ENCODE assay signal across 1 cellular context in the genomic region with DNA sequence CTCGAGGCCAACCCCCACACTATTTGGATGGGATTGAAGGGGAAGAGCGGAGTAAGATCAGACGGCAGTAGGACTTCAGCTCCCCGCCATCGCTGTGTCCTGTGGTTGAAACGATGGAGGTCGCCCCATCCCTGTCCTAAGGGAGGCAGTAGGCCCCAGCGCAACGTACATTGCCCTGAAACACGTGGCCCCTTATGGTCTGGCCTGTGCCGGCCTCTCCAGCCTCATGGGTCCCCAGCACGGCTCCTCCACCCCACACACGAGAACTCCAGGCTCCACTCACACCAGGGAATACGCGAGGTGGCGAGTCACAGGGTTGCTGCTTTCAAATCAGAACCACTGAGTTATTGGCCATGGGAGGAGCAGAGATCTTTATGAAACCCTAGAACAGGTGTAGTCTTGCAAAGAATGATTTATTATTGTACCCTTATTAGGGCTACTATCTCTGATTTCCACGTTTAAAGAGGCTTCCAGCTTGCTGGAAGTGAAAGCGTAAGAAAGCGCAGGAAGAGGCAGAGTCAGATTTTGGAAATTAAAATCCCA.
A peak's percentile ranks its signal among the peaks of the same experiment; 100 is the strongest.
TF ChIP-seq lines count a peak whose summit lies in the region.

No MANE protein-coding gene starts in this region.

TF ChIP-seq in HepG2, 621 proteins besides CTCF, POLR2A, EP300 and RAD21 (continued from another document and continues in another):
- TF ChIP-seq, protein P1, sequence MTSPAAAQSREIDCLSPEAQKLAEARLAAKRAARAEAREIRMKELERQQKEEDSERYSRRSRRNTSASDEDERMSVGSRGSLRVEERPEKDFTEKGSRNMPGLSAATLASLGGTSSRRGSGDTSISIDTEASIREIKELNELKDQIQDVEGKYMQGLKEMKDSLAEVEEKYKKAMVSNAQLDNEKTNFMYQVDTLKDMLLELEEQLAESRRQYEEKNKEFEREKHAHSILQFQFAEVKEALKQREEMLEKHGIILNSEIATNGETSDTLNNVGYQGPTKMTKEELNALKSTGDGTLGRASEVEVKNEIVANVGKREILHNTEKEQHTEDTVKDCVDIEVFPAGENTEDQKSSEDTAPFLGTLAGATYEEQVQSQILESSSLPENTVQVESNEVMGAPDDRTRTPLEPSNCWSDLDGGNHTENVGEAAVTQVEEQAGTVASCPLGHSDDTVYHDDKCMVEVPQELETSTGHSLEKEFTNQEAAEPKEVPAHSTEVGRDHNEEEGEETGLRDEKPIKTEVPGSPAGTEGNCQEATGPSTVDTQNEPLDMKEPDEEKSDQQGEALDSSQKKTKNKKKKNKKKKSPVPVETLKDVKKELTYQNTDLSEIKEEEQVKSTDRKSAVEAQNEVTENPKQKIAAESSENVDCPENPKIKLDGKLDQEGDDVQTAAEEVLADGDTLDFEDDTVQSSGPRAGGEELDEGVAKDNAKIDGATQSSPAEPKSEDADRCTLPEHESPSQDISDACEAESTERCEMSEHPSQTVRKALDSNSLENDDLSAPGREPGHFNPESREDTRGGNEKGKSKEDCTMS (CRISPR knock-in tag; conservative IDR thresholded peaks at IDR 0.05): no peak
- TF ChIP-seq ZNF350 (CRISPR knock-in tag; IDR thresholded peaks at IDR 0.05; ENCODE audit: borderline replicate concordance, low read depth) (peak; percentile 63; the same call in 1 of the 2 replicates), SP1 (IDR thresholded peaks at IDR 0.05) (no peak), SP1 (CRISPR knock-in tag; IDR thresholded peaks at IDR 0.05) (no peak), PAX8 (CRISPR knock-in tag; IDR thresholded peaks at IDR 0.05; ENCODE audit: borderline replicate concordance) (0 out of 2 replicates have a peak, but pooled peaks have one; percentile 11), SRY (CRISPR knock-in tag; IDR thresholded peaks at IDR 0.05) (no peak), ZNF33B (CRISPR knock-in tag; IDR thresholded peaks at IDR 0.05) (peak; percentile 80; the same call in 1 of the 2 replicates), RBFOX2 (IDR thresholded peaks at IDR 0.05; ENCODE audit: low read depth, low read length) (no peak), HMG20A (CRISPR knock-in tag; IDR thresholded peaks at IDR 0.05; ENCODE audit: borderline replicate concordance) (no peak), NCOR1 (IDR thresholded peaks at IDR 0.05; ENCODE audit: borderline replicate concordance, low read length) (no peak), MTF1 (CRISPR knock-in tag; IDR thresholded peaks at IDR 0.05) (no peak), ZFAT (CRISPR knock-in tag; conservative IDR thresholded peaks at IDR 0.05) (0 out of 2 replicates have a peak, but pooled peaks have one; percentile 64), NR2C2 (CRISPR knock-in tag; IDR thresholded peaks at IDR 0.05; ENCODE audit: borderline replicate concordance) (no peak; the same call in 1 of the 2 replicates), IKZF1 (IDR thresholded peaks at IDR 0.05) (no peak), MXD4 (CRISPR knock-in tag; IDR thresholded peaks at IDR 0.05) (peak; percentile 70; the same call in 1 of the 2 replicates), MIER2 (CRISPR knock-in tag; IDR thresholded peaks at IDR 0.05) (0 out of 2 replicates have a peak, but pooled peaks have one; percentile 49), BORCS8-MEF2B (CRISPR knock-in tag; IDR thresholded peaks at IDR 0.05) (peak; percentile 84), SRSF1 (optimal IDR thresholded peaks at IDR 0.05; ENCODE audit: low read depth, low read length) (no peak), FOXP1 (IDR thresholded peaks at IDR 0.05) (no peak), FOXP1 (CRISPR knock-in tag; IDR thresholded peaks at IDR 0.05) (no peak), ARID2 (CRISPR knock-in tag; IDR thresholded peaks at IDR 0.05; ENCODE audit: borderline replicate concordance) (peak; percentile 16; the same call in 1 of the 2 replicates), ZFY (CRISPR knock-in tag; IDR thresholded peaks at IDR 0.05) (peak; percentile 92), ZNF333 (CRISPR knock-in tag; IDR thresholded peaks at IDR 0.05; ENCODE audit: borderline replicate concordance) (no peak), ZNF891 (CRISPR knock-in tag; IDR thresholded peaks at IDR 0.05) (peak; percentile 92; the same call in 1 of the 2 replicates), SPEN (CRISPR knock-in tag; IDR thresholded peaks at IDR 0.05; ENCODE audit: low read depth) (peak; percentile 74), KDM5A (IDR thresholded peaks at IDR 0.05; ENCODE audit: borderline replicate concordance, low read length) (no peak), ZNF564 (CRISPR knock-in tag; IDR thresholded peaks at IDR 0.05) (peak; percentile 56; the same call in 1 of the 2 replicates), GLI4 (CRISPR knock-in tag; IDR thresholded peaks at IDR 0.05; ENCODE audit: borderline replicate concordance) (no peak)
- TF ChIP-seq, protein P2, sequence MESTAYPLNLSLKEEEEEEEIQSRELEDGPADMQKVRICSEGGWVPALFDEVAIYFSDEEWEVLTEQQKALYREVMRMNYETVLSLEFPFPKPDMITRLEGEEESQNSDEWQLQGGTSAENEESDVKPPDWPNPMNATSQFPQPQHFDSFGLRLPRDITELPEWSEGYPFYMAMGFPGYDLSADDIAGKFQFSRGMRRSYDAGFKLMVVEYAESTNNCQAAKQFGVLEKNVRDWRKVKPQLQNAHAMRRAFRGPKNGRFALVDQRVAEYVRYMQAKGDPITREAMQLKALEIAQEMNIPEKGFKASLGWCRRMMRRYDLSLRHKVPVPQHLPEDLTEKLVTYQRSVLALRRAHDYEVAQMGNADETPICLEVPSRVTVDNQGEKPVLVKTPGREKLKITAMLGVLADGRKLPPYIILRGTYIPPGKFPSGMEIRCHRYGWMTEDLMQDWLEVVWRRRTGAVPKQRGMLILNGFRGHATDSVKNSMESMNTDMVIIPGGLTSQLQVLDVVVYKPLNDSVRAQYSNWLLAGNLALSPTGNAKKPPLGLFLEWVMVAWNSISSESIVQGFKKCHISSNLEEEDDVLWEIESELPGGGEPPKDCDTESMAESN (CRISPR knock-in tag; conservative IDR thresholded peaks at IDR 0.05): peak; percentile 69
- TF ChIP-seq, protein P3, sequence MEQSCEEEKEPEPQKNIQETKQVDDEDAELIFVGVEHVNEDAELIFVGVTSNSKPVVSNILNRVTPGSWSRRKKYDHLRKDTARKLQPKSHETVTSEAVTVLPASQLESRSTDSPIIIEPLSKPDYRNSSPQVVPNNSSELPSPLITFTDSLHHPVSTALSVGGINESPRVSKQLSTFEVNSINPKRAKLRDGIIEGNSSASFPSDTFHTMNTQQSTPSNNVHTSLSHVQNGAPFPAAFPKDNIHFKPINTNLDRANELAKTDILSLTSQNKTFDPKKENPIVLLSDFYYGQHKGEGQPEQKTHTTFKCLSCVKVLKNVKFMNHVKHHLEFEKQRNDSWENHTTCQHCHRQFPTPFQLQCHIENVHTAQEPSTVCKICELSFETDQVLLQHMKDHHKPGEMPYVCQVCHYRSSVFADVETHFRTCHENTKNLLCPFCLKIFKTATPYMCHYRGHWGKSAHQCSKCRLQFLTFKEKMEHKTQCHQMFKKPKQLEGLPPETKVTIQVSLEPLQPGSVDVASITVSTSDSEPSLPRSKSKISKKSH (CRISPR knock-in tag; IDR thresholded peaks at IDR 0.05; ENCODE audit: borderline replicate concordance): peak; percentile 98
- TF ChIP-seq, protein P4, sequence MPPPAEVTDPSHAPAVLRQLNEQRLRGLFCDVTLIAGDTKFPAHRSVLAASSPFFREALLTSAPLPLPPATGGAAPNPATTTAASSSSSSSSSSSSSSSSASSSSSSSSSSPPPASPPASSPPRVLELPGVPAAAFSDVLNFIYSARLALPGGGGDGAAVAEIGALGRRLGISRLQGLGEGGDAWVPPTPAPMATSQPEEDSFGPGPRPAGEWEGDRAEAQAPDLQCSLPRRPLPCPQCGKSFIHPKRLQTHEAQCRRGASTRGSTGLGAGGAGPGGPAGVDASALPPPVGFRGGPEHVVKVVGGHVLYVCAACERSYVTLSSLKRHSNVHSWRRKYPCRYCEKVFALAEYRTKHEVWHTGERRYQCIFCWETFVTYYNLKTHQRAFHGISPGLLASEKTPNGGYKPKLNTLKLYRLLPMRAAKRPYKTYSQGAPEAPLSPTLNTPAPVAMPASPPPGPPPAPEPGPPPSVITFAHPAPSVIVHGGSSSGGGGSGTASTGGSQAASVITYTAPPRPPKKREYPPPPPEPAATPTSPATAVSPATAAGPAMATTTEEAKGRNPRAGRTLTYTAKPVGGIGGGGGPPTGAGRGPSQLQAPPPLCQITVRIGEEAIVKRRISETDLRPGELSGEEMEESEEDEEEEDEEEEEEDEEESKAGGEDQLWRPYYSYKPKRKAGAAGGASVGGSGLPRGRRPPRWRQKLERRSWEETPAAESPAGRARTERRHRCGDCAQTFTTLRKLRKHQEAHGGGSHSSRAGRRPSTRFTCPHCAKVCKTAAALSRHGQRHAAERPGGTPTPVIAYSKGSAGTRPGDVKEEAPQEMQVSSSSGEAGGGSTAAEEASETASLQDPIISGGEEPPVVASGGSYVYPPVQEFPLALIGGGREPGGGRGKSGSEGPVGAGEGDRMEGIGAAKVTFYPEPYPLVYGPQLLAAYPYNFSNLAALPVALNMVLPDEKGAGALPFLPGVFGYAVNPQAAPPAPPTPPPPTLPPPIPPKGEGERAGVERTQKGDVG (CRISPR knock-in tag; IDR thresholded peaks at IDR 0.05; ENCODE audit: borderline replicate concordance): peak; percentile 81; the same call in 1 of the 2 replicates
- TF ChIP-seq, protein P5, sequence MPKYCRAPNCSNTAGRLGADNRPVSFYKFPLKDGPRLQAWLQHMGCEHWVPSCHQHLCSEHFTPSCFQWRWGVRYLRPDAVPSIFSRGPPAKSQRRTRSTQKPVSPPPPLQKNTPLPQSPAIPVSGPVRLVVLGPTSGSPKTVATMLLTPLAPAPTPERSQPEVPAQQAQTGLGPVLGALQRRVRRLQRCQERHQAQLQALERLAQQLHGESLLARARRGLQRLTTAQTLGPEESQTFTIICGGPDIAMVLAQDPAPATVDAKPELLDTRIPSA (CRISPR knock-in tag; IDR thresholded peaks at IDR 0.05; ENCODE audit: borderline replicate concordance): peak; percentile 6; the same call in 1 of the 2 replicates
- TF ChIP-seq, protein P6, sequence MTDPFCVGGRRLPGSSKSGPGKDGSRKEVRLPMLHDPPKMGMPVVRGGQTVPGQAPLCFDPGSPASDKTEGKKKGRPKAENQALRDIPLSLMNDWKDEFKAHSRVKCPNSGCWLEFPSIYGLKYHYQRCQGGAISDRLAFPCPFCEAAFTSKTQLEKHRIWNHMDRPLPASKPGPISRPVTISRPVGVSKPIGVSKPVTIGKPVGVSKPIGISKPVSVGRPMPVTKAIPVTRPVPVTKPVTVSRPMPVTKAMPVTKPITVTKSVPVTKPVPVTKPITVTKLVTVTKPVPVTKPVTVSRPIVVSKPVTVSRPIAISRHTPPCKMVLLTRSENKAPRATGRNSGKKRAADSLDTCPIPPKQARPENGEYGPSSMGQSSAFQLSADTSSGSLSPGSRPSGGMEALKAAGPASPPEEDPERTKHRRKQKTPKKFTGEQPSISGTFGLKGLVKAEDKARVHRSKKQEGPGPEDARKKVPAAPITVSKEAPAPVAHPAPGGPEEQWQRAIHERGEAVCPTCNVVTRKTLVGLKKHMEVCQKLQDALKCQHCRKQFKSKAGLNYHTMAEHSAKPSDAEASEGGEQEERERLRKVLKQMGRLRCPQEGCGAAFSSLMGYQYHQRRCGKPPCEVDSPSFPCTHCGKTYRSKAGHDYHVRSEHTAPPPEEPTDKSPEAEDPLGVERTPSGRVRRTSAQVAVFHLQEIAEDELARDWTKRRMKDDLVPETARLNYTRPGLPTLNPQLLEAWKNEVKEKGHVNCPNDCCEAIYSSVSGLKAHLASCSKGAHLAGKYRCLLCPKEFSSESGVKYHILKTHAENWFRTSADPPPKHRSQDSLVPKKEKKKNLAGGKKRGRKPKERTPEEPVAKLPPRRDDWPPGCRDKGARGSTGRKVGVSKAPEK (CRISPR knock-in tag; IDR thresholded peaks at IDR 0.05; ENCODE audit: borderline replicate concordance): peak; percentile 94; the same call in 1 of the 2 replicates
- TF ChIP-seq, protein P7, sequence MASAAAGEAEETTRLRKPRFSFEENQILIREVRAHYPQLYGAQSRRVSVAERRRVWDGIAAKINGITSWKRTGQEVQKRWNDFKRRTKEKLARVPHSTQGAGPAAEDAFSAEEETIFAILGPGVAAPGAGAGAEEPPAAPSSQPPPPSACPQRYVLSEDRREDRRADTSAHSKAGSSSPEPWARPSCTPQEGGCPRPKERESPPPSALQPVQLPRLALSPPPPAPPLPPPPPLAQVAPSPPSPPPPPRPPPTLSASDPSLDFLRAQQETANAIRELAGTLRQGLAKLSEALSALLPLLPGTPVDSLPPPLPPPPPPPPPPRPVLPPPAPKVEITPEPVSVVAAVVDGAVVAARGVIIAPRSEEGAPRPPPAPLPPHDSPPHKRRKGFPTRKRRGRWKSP (CRISPR knock-in tag; IDR thresholded peaks at IDR 0.05): peak; percentile 72
- TF ChIP-seq, protein P8, sequence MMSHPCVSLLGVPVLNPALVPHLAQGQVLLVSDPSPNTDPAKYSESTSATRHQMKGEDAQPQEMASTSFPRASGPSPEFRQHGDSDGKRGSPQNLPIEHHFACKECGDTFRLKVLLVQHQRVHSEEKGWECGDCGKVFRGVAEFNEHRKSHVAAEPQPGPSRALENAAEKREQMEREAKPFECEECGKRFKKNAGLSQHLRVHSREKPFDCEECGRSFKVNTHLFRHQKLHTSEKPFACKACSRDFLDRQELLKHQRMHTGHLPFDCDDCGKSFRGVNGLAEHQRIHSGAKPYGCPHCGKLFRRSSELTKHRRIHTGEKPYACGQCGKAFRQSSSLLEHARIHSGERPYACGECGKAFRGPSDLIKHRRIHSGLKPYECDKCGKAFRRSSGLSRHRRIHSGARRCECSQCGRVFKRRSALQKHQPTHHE (CRISPR knock-in tag; IDR thresholded peaks at IDR 0.05; ENCODE audit: borderline replicate concordance): peak; percentile 8; the same call in 1 of the 2 replicates
- TF ChIP-seq, protein P9, sequence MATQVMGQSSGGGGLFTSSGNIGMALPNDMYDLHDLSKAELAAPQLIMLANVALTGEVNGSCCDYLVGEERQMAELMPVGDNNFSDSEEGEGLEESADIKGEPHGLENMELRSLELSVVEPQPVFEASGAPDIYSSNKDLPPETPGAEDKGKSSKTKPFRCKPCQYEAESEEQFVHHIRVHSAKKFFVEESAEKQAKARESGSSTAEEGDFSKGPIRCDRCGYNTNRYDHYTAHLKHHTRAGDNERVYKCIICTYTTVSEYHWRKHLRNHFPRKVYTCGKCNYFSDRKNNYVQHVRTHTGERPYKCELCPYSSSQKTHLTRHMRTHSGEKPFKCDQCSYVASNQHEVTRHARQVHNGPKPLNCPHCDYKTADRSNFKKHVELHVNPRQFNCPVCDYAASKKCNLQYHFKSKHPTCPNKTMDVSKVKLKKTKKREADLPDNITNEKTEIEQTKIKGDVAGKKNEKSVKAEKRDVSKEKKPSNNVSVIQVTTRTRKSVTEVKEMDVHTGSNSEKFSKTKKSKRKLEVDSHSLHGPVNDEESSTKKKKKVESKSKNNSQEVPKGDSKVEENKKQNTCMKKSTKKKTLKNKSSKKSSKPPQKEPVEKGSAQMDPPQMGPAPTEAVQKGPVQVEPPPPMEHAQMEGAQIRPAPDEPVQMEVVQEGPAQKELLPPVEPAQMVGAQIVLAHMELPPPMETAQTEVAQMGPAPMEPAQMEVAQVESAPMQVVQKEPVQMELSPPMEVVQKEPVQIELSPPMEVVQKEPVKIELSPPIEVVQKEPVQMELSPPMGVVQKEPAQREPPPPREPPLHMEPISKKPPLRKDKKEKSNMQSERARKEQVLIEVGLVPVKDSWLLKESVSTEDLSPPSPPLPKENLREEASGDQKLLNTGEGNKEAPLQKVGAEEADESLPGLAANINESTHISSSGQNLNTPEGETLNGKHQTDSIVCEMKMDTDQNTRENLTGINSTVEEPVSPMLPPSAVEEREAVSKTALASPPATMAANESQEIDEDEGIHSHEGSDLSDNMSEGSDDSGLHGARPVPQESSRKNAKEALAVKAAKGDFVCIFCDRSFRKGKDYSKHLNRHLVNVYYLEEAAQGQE (IDR thresholded peaks at IDR 0.05; ENCODE audit: borderline replicate concordance in 1 of 2, low read depth in 1 of 2, low read length in 2 of 2): no peak
